Comparison of ENCODE assay signal across 10 cellular contexts in the genomic region with DNA sequence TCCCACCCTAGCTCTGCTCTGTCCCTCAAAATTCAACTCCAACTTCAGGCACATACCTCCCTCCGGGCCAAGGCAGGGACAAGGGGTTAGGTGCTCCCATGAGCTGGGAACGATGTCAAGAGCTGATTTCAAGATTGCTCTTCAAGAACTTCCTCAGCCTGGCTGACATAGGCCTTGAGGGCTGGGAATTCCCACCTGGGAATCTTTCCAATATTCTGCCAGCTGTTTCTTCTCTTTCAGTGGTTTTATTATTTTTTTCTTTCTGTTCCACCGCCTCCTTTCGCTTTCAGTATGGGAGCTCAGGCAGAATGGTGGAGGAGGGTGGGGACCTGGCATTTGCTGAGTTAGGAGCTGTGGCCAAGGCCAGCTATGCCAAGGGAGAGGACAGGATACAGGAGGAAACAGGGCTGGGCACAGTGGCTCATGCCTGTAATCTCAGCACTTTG. TPM values are rescaled to one million over a fixed set of nuclear protein-coding genes. Genes with fewer than 3 reads are reported as not detected.
DNase-seq lines count a peak whose midpoint lies in the region; TF ChIP-seq lines count a peak whose summit lies in the region.
"Had no signal": no experiment of that assay in that cellular context is flagged by ENCODE, and none has a peak within 500 bp of the region (broad histone marks: within the 10 kb centered on the region; RNA-seq: fewer than 3 reads in every experiment).

No MANE protein-coding gene starts in this region.

- H3K27ac Mint-ChIP-seq in CD14-positive monocyte: peak overlapping the region; percentile 62 to 97 (median 89)

- H3K4me3 Mint-ChIP-seq in CD14-positive monocyte: no peak overlapping the region

- H3K4me1 Mint-ChIP-seq in CD14-positive monocyte: peaks cover 53% of the 10 kb centered on the region

- intact Hi-C loops in CD14-positive monocyte (cut with micrococcal nuclease): no loop called here

- peaks cover 2 to 5% (median 4%) of the 10 kb centered on the region in 3 donors for H3K27me3 Mint-ChIP-seq in CD14-positive monocyte (ENCODE audit: low read depth in 3 of 3)

- H3K36me3 ChIP-seq in OCI-LY3 (replicated peaks; ENCODE audit: low read depth, low read length) (no peaks in the 10 kb centered on the region), parathyroid adenoma (ENCODE audit: control insufficient read depth, insufficient read depth, low read length) (no peaks in the 10 kb centered on the region)

- H3K9me3 ChIP-seq in OCI-LY3 (ENCODE audit: insufficient read depth, low read length): no peaks in the 10 kb centered on the region
- no peaks in the 10 kb centered on the region for H3K9me3 ChIP-seq in parathyroid adenoma (ENCODE audit: control insufficient read depth, low read length)

- H4K20me1 ChIP-seq in OCI-LY3 (ENCODE audit: insufficient read depth, low read length): no peaks in the 10 kb centered on the region

- H3K36me3 Mint-ChIP-seq in CD14-positive monocyte: peaks cover 0 to 2% of the 10 kb centered on the region in 2 donors

- CTCF ChIA-PET in HEK293T (lab: Yijun Ruan, JAX): no interaction called here

- H3K4me2 ChIP-seq in OCI-LY3 (ENCODE audit: low read length): peak overlapping the region; percentile 23; the same call in 1 of the 2 replicates
- H3K4me2 ChIP-seq in parathyroid adenoma (ENCODE audit: low read length): no peak overlapping the region

- DNase-seq in CD14-positive monocyte (ENCODE audit: low spot score) (no peak), fibroblast of the aortic adventitia (ENCODE audit: low read depth) (peak; percentile 97), SIG-M5 treated with dmso at 0.1 percent for 504 hours (lab: John Stamatoyannopoulos, UW; ENCODE audit: unreplicated experiment) (no peak), NCI-H1417 (lab: John Stamatoyannopoulos, UW) (no peak), HEK293T (ENCODE audit: extremely low spot score) (no peak)
- DNase-seq in activated effector memory CD4-positive, alpha-beta T cell treated with Interleukin-2 at 50 U/mL for 16 hours: no peak
- DNase-seq: KG1 had no signal

- H2AFZ ChIP-seq in OCI-LY3 (ENCODE audit: low read depth, low read length) (no peak overlapping the region), parathyroid adenoma (peak overlapping the region; percentile 6)

- H3K27me3 ChIP-seq in OCI-LY3 (ENCODE audit: low read depth, low read length) (no peaks in the 10 kb centered on the region), parathyroid adenoma (ENCODE audit: control insufficient read depth, insufficient read depth, low read length) (no peaks in the 10 kb centered on the region)
- H3K27me3 ChIP-seq: dorsolateral prefrontal cortex had no signal

- H3K4me1 ChIP-seq in OCI-LY3 (ENCODE audit: low read length) (peaks cover 51% of the 10 kb centered on the region), parathyroid adenoma (no peaks in the 10 kb centered on the region)

- peaks cover 0 to 2% (median 0%) of the 10 kb centered on the region in 7 donors for H3K9me3 Mint-ChIP-seq in CD14-positive monocyte

- no peak overlapping the region for H3K27ac ChIP-seq in OCI-LY3 (ENCODE audit: low read length)
- H3K27ac ChIP-seq in parathyroid adenoma: peak overlapping the region; percentile 30

- no peak for TF ChIP-seq CTCF in CD14-positive monocyte (IDR thresholded peaks at IDR 0.05)
- no peak for TF ChIP-seq CTCF in OCI-LY3 (IDR thresholded peaks at IDR 0.05; ENCODE audit: low read depth, low read length)
- TF ChIP-seq CTCF in fibroblast of the aortic adventitia (IDR thresholded peaks at IDR 0.05; ENCODE audit: insufficient read depth, low read length): no peak
- TF ChIP-seq CTCF in parathyroid adenoma (IDR thresholded peaks at IDR 0.05): no peak

- POLR2A ChIA-PET in HEK293T (lab: Yijun Ruan, JAX): no interaction called here

- H3K9ac ChIP-seq in OCI-LY3 (ENCODE audit: low read length) (no peak overlapping the region), parathyroid adenoma (no peak overlapping the region)

- H3K79me2 ChIP-seq in OCI-LY3 (ENCODE audit: low read length): no peaks in the 10 kb centered on the region
- H3K79me2 ChIP-seq in parathyroid adenoma: no peaks in the 10 kb centered on the region

- H3K4me3 ChIP-seq in OCI-LY3 (ENCODE audit: low read length): no peak overlapping the region
- no peak overlapping the region for H3K4me3 ChIP-seq in fibroblast of the aortic adventitia (ENCODE audit: low read depth, low read length)
- no peak overlapping the region for H3K4me3 ChIP-seq in parathyroid adenoma (ENCODE audit: low read depth, low read length)
- H3K4me3 ChIP-seq: dorsolateral prefrontal cortex had no signal

TF ChIP-seq in HEK293T, 16 proteins besides CTCF, POLR2A, EP300 and RAD21:
- TF ChIP-seq CTBP1 (IDR thresholded peaks at IDR 0.05; ENCODE audit: borderline replicate concordance): no peak
- TF ChIP-seq ARNT (IDR thresholded peaks at IDR 0.05): no peak
- no peak for TF ChIP-seq FOXM1 (IDR thresholded peaks at IDR 0.05; ENCODE audit: borderline replicate concordance)
- no peak for TF ChIP-seq PKNOX1 (IDR thresholded peaks at IDR 0.05)
- TF ChIP-seq NFRKB (IDR thresholded peaks at IDR 0.05): no peak
- TF ChIP-seq BHLHE40 (IDR thresholded peaks at IDR 0.05; ENCODE audit: borderline replicate concordance): no peak
- TF ChIP-seq ZNF384 (IDR thresholded peaks at IDR 0.05): no peak
- no peak for TF ChIP-seq FOXK2 (IDR thresholded peaks at IDR 0.05)
- TF ChIP-seq HDGF (IDR thresholded peaks at IDR 0.05; ENCODE audit: borderline replicate concordance): no peak
- no peak for TF ChIP-seq SP1 (IDR thresholded peaks at IDR 0.05)
- no peak for TF ChIP-seq LEF1 (IDR thresholded peaks at IDR 0.05; ENCODE audit: borderline replicate concordance)
- no peak for TF ChIP-seq FOXA1 (IDR thresholded peaks at IDR 0.05)
- no peak for TF ChIP-seq L3MBTL2 (conservative IDR thresholded peaks at IDR 0.05)

RNA-seq across cellular contexts. Expression of gene SRSF3, which starts 33.7 kb away (rescaled TPM):
- 100 to 1,000 TPM; 297 to 341 TPM for polyA plus RNA-seq in CD14-positive monocyte
- total RNA-seq in fibroblast of the aortic adventitia (ENCODE audit: low replicate concordance): 181 and 411 TPM in 2 replicates

RNA-seq across cellular contexts. Expression of gene CDKN1A, which starts 50.7 kb away (rescaled TPM):
- polyA plus RNA-seq in CD14-positive monocyte: 100 to 1,000 TPM; 117 to 144 TPM
- total RNA-seq in fibroblast of the aortic adventitia (ENCODE audit: low replicate concordance): 246 and 749 TPM in 2 replicates
